Comparison of ENCODE assay signal across 10 cellular contexts in genomic region chr1:59007820-59008598, GRCh38.
A peak's percentile ranks its signal among the peaks of the same experiment; 100 is the strongest.
DNase-seq lines count a peak whose midpoint lies in the region; ATAC-seq, FAIRE-seq and TF ChIP-seq lines count a peak whose summit lies in the region.
"Had no signal": no experiment of that assay in that cellular context is flagged by ENCODE, and none has a peak within 500 bp of the region (broad histone marks: within the 10 kb centered on the region; RNA-seq: fewer than 3 reads in every experiment).

No MANE protein-coding gene starts in this region.

- TF ChIP-seq POLR2A in IMR-90 (IDR thresholded peaks at IDR 0.05; ENCODE audit: low read depth, low read length): no peak
- TF ChIP-seq POLR2A in endothelial cell of umbilical vein (IDR thresholded peaks at IDR 0.05; ENCODE audit: low read depth, low read length): no peak

- no peak overlapping the region for H3K56ac ChIP-seq in IMR-90 (ENCODE audit: extremely low read depth, insufficient read depth, low read length)

- H3K36me3 ChIP-seq in IMR-90 (ENCODE audit: control insufficient read depth, insufficient read depth, low read length) (no peaks in the 10 kb centered on the region), endothelial cell of umbilical vein (ENCODE audit: control insufficient read depth in 2 of 2, extremely low read depth in 1 of 2, insufficient read depth in 2 of 2, low read length in 2 of 2) (no peaks in the 10 kb centered on the region), colonic mucosa (no peaks in the 10 kb centered on the region)
- H3K36me3 ChIP-seq: heart right ventricle had no signal

- CTCF ChIA-PET in IMR-90 (lab: Yijun Ruan, JAX): no interaction called here
- CTCF ChIA-PET in endothelial cell of umbilical vein (lab: Charles Lee): no interaction called here

- in situ Hi-C loops in IMR-90 (cut with MboI; ENCODE audit: low sequenced_read_pairs): no loop called here

- 0 out of 2 replicates have a peak overlapping the region, but pooled peaks have one; percentile 6 for H3K18ac ChIP-seq in IMR-90 (ENCODE audit: low read depth, low read length)

- H4K20me1 ChIP-seq in IMR-90 (ENCODE audit: insufficient read depth, low read length) (no peaks in the 10 kb centered on the region), endothelial cell of umbilical vein (replicated peaks; ENCODE audit: control insufficient read depth, extremely low read depth, insufficient read depth, low read length) (no peaks in the 10 kb centered on the region)

- no peak overlapping the region for H3K27ac ChIP-seq in IMR-90 (ENCODE audit: insufficient read depth, low read length)
- H3K27ac ChIP-seq in endothelial cell of umbilical vein (ENCODE audit: insufficient read depth, low read depth, low read length): no peak overlapping the region
- H3K27ac ChIP-seq in colonic mucosa: no peak overlapping the region

- H3K9me3 ChIP-seq in IMR-90 (ENCODE audit: control insufficient read depth, insufficient read depth, low read length): no peaks in the 10 kb centered on the region
- no peaks in the 10 kb centered on the region for H3K9me3 ChIP-seq in endothelial cell of umbilical vein (replicated peaks; ENCODE audit: control insufficient read depth, insufficient read depth, low read length)
- H3K9me3 ChIP-seq in colonic mucosa: no peaks in the 10 kb centered on the region
- H3K9me3 ChIP-seq: heart right ventricle had no signal

- H3K4me2 ChIP-seq in IMR-90 (ENCODE audit: low read depth, low read length): no peak overlapping the region
- H3K4me2 ChIP-seq in endothelial cell of umbilical vein (ENCODE audit: insufficient read depth, low read length): no peak overlapping the region

- TF ChIP-seq CTCF in IMR-90 (conservative IDR thresholded peaks at IDR 0.05; ENCODE audit: low read depth, low read length): no peak
- TF ChIP-seq CTCF in endothelial cell of umbilical vein (IDR thresholded peaks at IDR 0.05; ENCODE audit: extremely low read depth in 1 of 2, insufficient read depth in 1 of 2, low read depth in 1 of 2, low read length in 2 of 2): no peak
- TF ChIP-seq CTCF in colonic mucosa (IDR thresholded peaks at IDR 0.05): no peak

- 0 out of 2 replicates have a peak overlapping the region, but pooled peaks have one; percentile 12 for H2BK20ac ChIP-seq in IMR-90 (ENCODE audit: low read depth, low read length)

- H3K4me1 ChIP-seq in IMR-90 (ENCODE audit: control insufficient read depth, insufficient read depth, low read length) (peaks cover under 1% of the 10 kb centered on the region), endothelial cell of umbilical vein (ENCODE audit: control insufficient read depth, extremely low read depth, insufficient read depth, low read length) (peaks cover 3% of the 10 kb centered on the region), colonic mucosa (peaks cover 3% of the 10 kb centered on the region)

- H2AK9ac ChIP-seq in IMR-90 (replicated peaks; ENCODE audit: low read depth, low read length, poor library complexity): no peak overlapping the region

- H3K4me3 ChIP-seq in IMR-90 (ENCODE audit: insufficient read depth, low read depth, low read length) (no peak overlapping the region), endothelial cell of umbilical vein (replicated peaks in 1 of 3; ENCODE audit: insufficient read depth in 1 of 3, low read depth in 1 of 3, low read length in 3 of 3) (no peak overlapping the region), colonic mucosa (no peak overlapping the region)
- H3K4me3 ChIP-seq: heart right ventricle had no signal

- peak; percentile 3 for DNase-seq in stimulated activated naive CD4-positive, alpha-beta T cell treated with Interleukin-2 at 50 U/mL for 16 hours (lab: John Stamatoyannopoulos, UW)
- DNase-seq in stimulated activated naive CD4-positive, alpha-beta T cell (lab: John Stamatoyannopoulos, UW): no peak
- DNase-seq in IMR-90 (peak; percentile 28), endothelial cell of umbilical vein (ENCODE audit: low read depth, low spot score) (peak; percentile 76), iPS-NIHi7 (ENCODE audit: extremely low spot score) (no peak), left colon (no peak), colonic mucosa (no peak)
- DNase-seq: heart right ventricle had no signal

- peak overlapping the region; percentile 20; the same call in 1 of the 2 replicates for H2BK120ac ChIP-seq in IMR-90 (ENCODE audit: low read depth, low read length)

- dilution Hi-C loops in IMR-90 (cut with HindIII; ENCODE audit: low sequenced_read_pairs, unreplicated experiment): no loop called here
- dilution Hi-C loops in endothelial cell of umbilical vein (cut with MboI; ENCODE audit: extremely low pct_ligation_motif_present, low sequenced_read_pairs): no loop called here

- peak; percentile 35 for FAIRE-seq in endothelial cell of umbilical vein (lab: Jason Lieb, UNC)
- FAIRE-seq: G401.6 had no signal

- peak overlapping the region; percentile 29; the same call in 1 of the 3 replicates for H2BK15ac ChIP-seq in IMR-90 (ENCODE audit: low read depth, low read length)

- POLR2A ChIA-PET in IMR-90 (lab: Charles Lee; ENCODE audit: unreplicated experiment) (no interaction called here), endothelial cell of umbilical vein (lab: Charles Lee) (interaction anchor here (1.0 kb wide), 1 partner anchor 224 kb away, joined by 3 read pairs; the partner anchor contains the start of gene JUN)

- H2AFZ ChIP-seq in IMR-90 (replicated peaks; ENCODE audit: low read length, poor library complexity) (peak overlapping the region; percentile 64), endothelial cell of umbilical vein (ENCODE audit: low read depth, low read length) (peak overlapping the region; percentile 75)

- H4K8ac ChIP-seq in IMR-90 (ENCODE audit: low read depth in 2 of 2, low read length in 2 of 2): peak overlapping the region in 1 of 2 experiments; percentile 43; a peak in 2 of 4 replicates

- no peaks in the 10 kb centered on the region for H3K79me2 ChIP-seq in endothelial cell of umbilical vein (ENCODE audit: control insufficient read depth, insufficient read depth, low read length)

- WGBS in IMR-90 (ENCODE audit: extremely low coverage in 2 of 2, insufficient read length in 1 of 2), 2 experiments: no CpG with 5 or more reads among the region's 8 CpGs

- peak overlapping the region; percentile 43; the same call in 1 of the 2 replicates for H3K14ac ChIP-seq in IMR-90 (replicated peaks; ENCODE audit: low read depth, low read length)

- H4K5ac ChIP-seq in IMR-90 (ENCODE audit: low read depth, low read length): no peak overlapping the region

- no peak for TF ChIP-seq RAD21 in IMR-90 (IDR thresholded peaks at IDR 0.05; ENCODE audit: low read length)

- peak; percentile 61 for ATAC-seq in IMR-90 (ENCODE audit: low read depth)
- no peak for ATAC-seq in GM18870 (IDR thresholded peaks at IDR 0.05; ENCODE audit: unreplicated experiment)
- ATAC-seq in left colon: no peak

- H3K9ac ChIP-seq in IMR-90 (ENCODE audit: low read depth, low read length) (no peak overlapping the region), endothelial cell of umbilical vein (replicated peaks; ENCODE audit: extremely low read depth, insufficient read depth, low read length) (no peak overlapping the region), colonic mucosa (ENCODE audit: low read depth in 2 of 2, low read length in 2 of 2) (no peak overlapping the region)

- 0 out of 2 replicates have a peak overlapping the region, but pooled peaks have one; percentile 2 for H3K4ac ChIP-seq in IMR-90 (ENCODE audit: low read depth, low read length)

- no peak overlapping the region for H2BK5ac ChIP-seq in IMR-90 (ENCODE audit: low read depth, low read length, poor library complexity, severe bottlenecking)

- 0 out of 2 replicates have a peak overlapping the region, but pooled peaks have one; percentile 35 for H2AK5ac ChIP-seq in IMR-90 (ENCODE audit: low read depth, low read length)

- intact Hi-C loops in IMR-90 (cut with micrococcal nuclease) (no loop called here), endothelial cell of umbilical vein (cut with micrococcal nuclease) (no loop called here), left colon (cut with DNase I, micrococcal nuclease) (no loop called here), colonic mucosa (cut with DNase I) (no loop called here)

- no peaks in the 10 kb centered on the region for H3K27me3 ChIP-seq in IMR-90 (ENCODE audit: control insufficient read depth, insufficient read depth, low read length)
- H3K27me3 ChIP-seq in endothelial cell of umbilical vein (ENCODE audit: control insufficient read depth in 2 of 2, insufficient read depth in 2 of 2, low read length in 2 of 2): no peaks in the 10 kb centered on the region
- H3K27me3 ChIP-seq in colonic mucosa: no peaks in the 10 kb centered on the region
- H3K27me3 ChIP-seq: heart right ventricle had no signal

- H4K91ac ChIP-seq in IMR-90 (ENCODE audit: insufficient read depth, low read depth, low read length): no peak overlapping the region

- H3K9me1 ChIP-seq in IMR-90 (ENCODE audit: insufficient read depth, low read length) (peaks cover 6% of the 10 kb centered on the region; the same call in 1 of the 2 replicates), endothelial cell of umbilical vein (replicated peaks; ENCODE audit: control insufficient read depth, extremely low read depth, insufficient read depth, low read length) (no peaks in the 10 kb centered on the region)

- BruUV-seq in IMR-90 (replicated peaks; lab: Mats Ljungman, UMichigan) (no TSS peak), endothelial cell of umbilical vein (replicated peaks; lab: Mats Ljungman, UMichigan) (no TSS peak)

- no peak overlapping the region for H3K23ac ChIP-seq in IMR-90 (ENCODE audit: low read depth, low read length)

- no peaks in the 10 kb centered on the region for H3K79me1 ChIP-seq in IMR-90 (ENCODE audit: low read depth in 1 of 2, low read length in 2 of 2)

TF ChIP-seq in IMR-90, 13 proteins besides CTCF, POLR2A, EP300 and RAD21 (continues in another document):
- TF ChIP-seq MXI1 (IDR thresholded peaks at IDR 0.05; ENCODE audit: borderline replicate concordance, low read depth, low read length): no peak

TF ChIP-seq in endothelial cell of umbilical vein, 7 proteins besides CTCF, POLR2A, EP300 and RAD21:
- TF ChIP-seq, protein P1, sequence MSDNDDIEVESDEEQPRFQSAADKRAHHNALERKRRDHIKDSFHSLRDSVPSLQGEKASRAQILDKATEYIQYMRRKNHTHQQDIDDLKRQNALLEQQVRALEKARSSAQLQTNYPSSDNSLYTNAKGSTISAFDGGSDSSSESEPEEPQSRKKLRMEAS (IDR thresholded peaks at IDR 0.05; ENCODE audit: insufficient read depth, insufficient read length): no peak
- TF ChIP-seq JUN (IDR thresholded peaks at IDR 0.05; ENCODE audit: borderline replicate concordance, insufficient read depth, insufficient read length, low read depth): no peak
- no peak for TF ChIP-seq EZH2 (IDR thresholded peaks at IDR 0.05; ENCODE audit: borderline replicate concordance, low read depth, low read length, severe bottlenecking)
- TF ChIP-seq FOS (IDR thresholded peaks at IDR 0.05; ENCODE audit: borderline replicate concordance, insufficient read depth, low read length): peak; percentile 30

Comparison
In these comparisons a context has a peak if more than half of its experiments do, and no peak if none do; other contexts are left out.
1. DNase-seq: peak in stimulated activated naive CD4-positive, alpha-beta T cell treated with Interleukin-2 at 50 U/mL for 16 hours (single experiment), IMR-90 (single experiment) and endothelial cell of umbilical vein (single experiment); none in stimulated activated naive CD4-positive, alpha-beta T cell (0 of 6), iPS-NIHi7 (single experiment), left colon (0 of 2) and colonic mucosa (single experiment).